23 cellular contexts compared by ENCODE assay signal in the genomic region with DNA sequence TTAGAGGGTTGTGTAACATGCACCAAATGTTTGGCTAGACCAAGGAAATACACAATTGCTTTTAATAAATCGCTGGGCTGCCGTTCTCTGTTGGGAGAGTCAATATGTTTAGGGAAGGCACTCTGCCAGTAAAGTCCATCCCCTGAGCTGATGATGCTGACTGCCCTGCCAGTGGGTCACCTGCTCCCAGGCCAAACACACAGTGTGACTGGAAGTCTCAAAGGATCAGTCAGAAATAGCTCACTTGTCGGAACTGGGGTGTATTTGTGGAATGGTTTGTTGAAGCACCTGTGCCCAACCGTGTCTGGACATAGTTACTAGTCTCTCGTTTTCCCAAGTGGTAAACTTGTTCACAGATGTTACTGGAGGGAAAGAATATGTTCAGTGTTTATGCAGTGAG. TPM values are rescaled to one million over a fixed set of nuclear protein-coding genes. Genes with fewer than 3 reads are reported as not detected.
DNase-seq lines count a peak whose midpoint lies in the region; ATAC-seq, FAIRE-seq and TF ChIP-seq lines count a peak whose summit lies in the region.
"Had no signal": no experiment of that assay in that cellular context is flagged by ENCODE, and none has a peak within 500 bp of the region (broad histone marks: within the 10 kb centered on the region; RNA-seq: fewer than 3 reads in every experiment).

No MANE protein-coding gene starts in this region.

- intact Hi-C loops in IMR-90 (cut with micrococcal nuclease) = no loop called here
- intact Hi-C loops in vagina (cut with DNase I) = no loop called here

- no peak overlapping the region for H3K56ac ChIP-seq in IMR-90 (ENCODE audit: extremely low read depth, insufficient read depth, low read length)

- no peaks in the 10 kb centered on the region for H3K79me1 ChIP-seq in IMR-90 (ENCODE audit: low read depth in 1 of 2, low read length in 2 of 2)

- WGBS in IMR-90 (ENCODE audit: extremely low coverage in 2 of 2, insufficient read length in 1 of 2), 2 experiments = 80% methylated on average over 4 of the region's 5 CpGs; no CpG with 5 or more reads in 1 of the 2 experiments
- 74 to 78% methylated on average over 5 of the region's 5 CpGs for WGBS in upper lobe of left lung, 2 donors

- BruUV-seq in IMR-90 (replicated peaks; lab: Mats Ljungman, UMichigan) = no TSS peak

- ATAC-seq in IMR-90 (ENCODE audit: low read depth) (no peak), upper lobe of left lung (ENCODE audit: low FRiP score in 2 of 2) (no peak)

- TF ChIP-seq RAD21 in IMR-90 (IDR thresholded peaks at IDR 0.05; ENCODE audit: low read length) = no peak

- H3K27ac ChIP-seq in IMR-90 (ENCODE audit: insufficient read depth, low read length) (no peak overlapping the region), osteoblast (ENCODE audit: low read depth, low read length) (no peak overlapping the region), vagina (peak overlapping the region; percentile 9), upper lobe of left lung (no peak overlapping the region)
- H3K27ac ChIP-seq: BLaER1, SJCRH30 had no signal

- no peak for TF ChIP-seq CTCF in IMR-90 (conservative IDR thresholded peaks at IDR 0.05; ENCODE audit: low read depth, low read length)
- TF ChIP-seq CTCF in bronchial epithelial cell (IDR thresholded peaks at IDR 0.05; ENCODE audit: insufficient read depth, low read length, severe bottlenecking) = no peak
- no peak for TF ChIP-seq CTCF in osteoblast (IDR thresholded peaks at IDR 0.05; ENCODE audit: extremely low read depth, low read depth, low read length)
- TF ChIP-seq CTCF in vagina (IDR thresholded peaks at IDR 0.05) = no peak
- no peak for TF ChIP-seq CTCF in upper lobe of left lung (IDR thresholded peaks at IDR 0.05)

- POLR2A ChIA-PET in IMR-90 (lab: Charles Lee; ENCODE audit: unreplicated experiment) = no interaction called here

- CTCF ChIA-PET in IMR-90 (lab: Yijun Ruan, JAX) = interaction anchor here (1.2 to 1.9 kb wide), 3 partner anchors 8 to 45 kb away, joined by 3 to 5 read pairs (median 3); no protein-coding TSS in a partner anchor

- H2BK5ac ChIP-seq in IMR-90 (ENCODE audit: low read depth, low read length, poor library complexity, severe bottlenecking) = no peak overlapping the region

- TF ChIP-seq POLR2A in IMR-90 (IDR thresholded peaks at IDR 0.05; ENCODE audit: low read depth, low read length) (no peak), vagina (IDR thresholded peaks at IDR 0.05) (no peak), upper lobe of left lung (IDR thresholded peaks at IDR 0.05) (no peak)

- FAIRE-seq in bronchial epithelial cell (lab: Jason Lieb, UNC) = peak; percentile 23
- FAIRE-seq: H54, RCC 7860 had no signal

- H3K36me3 ChIP-seq in IMR-90 (ENCODE audit: control insufficient read depth, insufficient read depth, low read length) (no peaks in the 10 kb centered on the region), bronchial epithelial cell (ENCODE audit: control insufficient read depth, insufficient read depth, low read length) (no peaks in the 10 kb centered on the region), osteoblast (ENCODE audit: insufficient read depth, low read length) (no peaks in the 10 kb centered on the region), vagina (no peaks in the 10 kb centered on the region), upper lobe of left lung (no peaks in the 10 kb centered on the region)
- H3K36me3 ChIP-seq: BLaER1, SJCRH30 had no signal

- H3K18ac ChIP-seq in IMR-90 (ENCODE audit: low read depth, low read length) = no peak overlapping the region

- peak overlapping the region; percentile 23; the same call in 1 of the 2 replicates for H2AK5ac ChIP-seq in IMR-90 (ENCODE audit: low read depth, low read length)

- H2AK9ac ChIP-seq in IMR-90 (replicated peaks; ENCODE audit: low read depth, low read length, poor library complexity) = no peak overlapping the region

- H3K23ac ChIP-seq in IMR-90 (ENCODE audit: low read depth, low read length) = no peak overlapping the region

- H2BK120ac ChIP-seq in IMR-90 (ENCODE audit: low read depth, low read length) = no peak overlapping the region

- DNase-seq in IMR-90 = no peak
- no peak for DNase-seq in bronchial epithelial cell (ENCODE audit: low read depth)
- DNase-seq in osteoblast (ENCODE audit: insufficient read length, low spot score, missing footprints) = no peak
- DNase-seq in vagina (ENCODE audit: extremely low spot score in 2 of 2) = no peak
- no peak for DNase-seq in HUDEP-2 (lab: John Stamatoyannopoulos, UW; ENCODE audit: unreplicated experiment in 76 of 76)
- DNase-seq in amniotic stem cell (lab: John Stamatoyannopoulos, UW) = no peak
- DNase-seq in upper lobe of left lung = no peak
- DNase-seq: CD4-positive, alpha-beta T cell; COR-L47; DMS79; KBM-7; MM.1S; NCI-H1092; NCI-H1436; NCI-H187 treated with DMSO at 0.1 percent for 48 hours; NCI-H226; NCI-H510A treated with DMSO at 0.1 percent for 48 hours; NCI-H82; SJCRH30 had no signal

- H3K4me2 ChIP-seq in IMR-90 (ENCODE audit: low read depth, low read length) = no peak overlapping the region
- H3K4me2 ChIP-seq in osteoblast (ENCODE audit: insufficient read depth, low read length) = no peak overlapping the region
- H3K4me2 ChIP-seq: BLaER1 had no signal

- H3K9me1 ChIP-seq in IMR-90 (ENCODE audit: insufficient read depth, low read length) = 0 out of 2 replicates have a peak, but pooled peaks cover 3% of the 10 kb centered on the region

- no peak overlapping the region for H4K5ac ChIP-seq in IMR-90 (ENCODE audit: low read depth, low read length)

- no peak overlapping the region for H3K9ac ChIP-seq in IMR-90 (ENCODE audit: low read depth, low read length)
- H3K9ac ChIP-seq: BLaER1 had no signal

- H3K4ac ChIP-seq in IMR-90 (ENCODE audit: low read depth, low read length) = no peak overlapping the region

- H4K20me1 ChIP-seq in IMR-90 (ENCODE audit: insufficient read depth, low read length) (no peaks in the 10 kb centered on the region), osteoblast (ENCODE audit: insufficient read depth, low read length) (no peaks in the 10 kb centered on the region)
- H4K20me1 ChIP-seq: BLaER1 had no signal

- H4K91ac ChIP-seq in IMR-90 (ENCODE audit: insufficient read depth, low read depth, low read length) = no peak overlapping the region

- no peak overlapping the region for H4K8ac ChIP-seq in IMR-90 (ENCODE audit: low read depth in 2 of 2, low read length in 2 of 2)

- H3K9me3 ChIP-seq in IMR-90 (ENCODE audit: control insufficient read depth, insufficient read depth, low read length) (no peaks in the 10 kb centered on the region), osteoblast (ENCODE audit: low read depth, low read length) (no peaks in the 10 kb centered on the region), vagina (no peaks in the 10 kb centered on the region), upper lobe of left lung (no peaks in the 10 kb centered on the region)
- H3K9me3 ChIP-seq: BLaER1, SJCRH30 had no signal

- H3K14ac ChIP-seq in IMR-90 (replicated peaks; ENCODE audit: low read depth, low read length) = 0 out of 2 replicates have a peak overlapping the region, but pooled peaks have one; percentile 28

- in situ Hi-C loops in IMR-90 (cut with MboI; ENCODE audit: low sequenced_read_pairs) = no loop called here

- TF ChIP-seq EP300 in upper lobe of left lung (IDR thresholded peaks at IDR 0.05) = no peak

- dilution Hi-C loops in IMR-90 (cut with HindIII; ENCODE audit: low sequenced_read_pairs, unreplicated experiment) = no loop called here

- H3K27me3 ChIP-seq in IMR-90 (ENCODE audit: control insufficient read depth, insufficient read depth, low read length) (no peaks in the 10 kb centered on the region), bronchial epithelial cell (ENCODE audit: control insufficient read depth, insufficient read depth, low read length) (no peaks in the 10 kb centered on the region), osteoblast (ENCODE audit: insufficient read depth, low read length) (no peaks in the 10 kb centered on the region), vagina (no peaks in the 10 kb centered on the region), upper lobe of left lung (no peaks in the 10 kb centered on the region)
- H3K27me3 ChIP-seq: BLaER1, SJCRH30 had no signal

- no peak overlapping the region for H2BK15ac ChIP-seq in IMR-90 (ENCODE audit: low read depth, low read length)

- H2AFZ ChIP-seq in IMR-90 (replicated peaks; ENCODE audit: low read length, poor library complexity) (no peak overlapping the region), osteoblast (ENCODE audit: low read length) (peak overlapping the region; percentile 49)

- no peaks in the 10 kb centered on the region for H3K79me2 ChIP-seq in osteoblast (ENCODE audit: insufficient read depth, low read length)

- no peak overlapping the region for H2BK20ac ChIP-seq in IMR-90 (ENCODE audit: low read depth, low read length)

- H3K4me1 ChIP-seq in IMR-90 (ENCODE audit: control insufficient read depth, insufficient read depth, low read length) (peaks cover 3% of the 10 kb centered on the region; the same call in 1 of the 2 replicates), osteoblast (ENCODE audit: insufficient read depth, low read length) (no peaks in the 10 kb centered on the region), vagina (peaks cover 7% of the 10 kb centered on the region), upper lobe of left lung (no peaks in the 10 kb centered on the region)
- H3K4me1 ChIP-seq: BLaER1, SJCRH30 had no signal

- H3K4me3 ChIP-seq in IMR-90 (ENCODE audit: insufficient read depth, low read depth, low read length) (no peak overlapping the region), bronchial epithelial cell (ENCODE audit: low read depth, low read length) (no peak overlapping the region), osteoblast (ENCODE audit: insufficient read depth, low read length) (no peak overlapping the region), vagina (no peak overlapping the region), upper lobe of left lung (no peak overlapping the region)
- H3K4me3 ChIP-seq: BLaER1, SJCRH30 had no signal

TF ChIP-seq in IMR-90, 13 proteins besides CTCF, POLR2A, EP300 and RAD21 (continues in another document):
- TF ChIP-seq RCOR1 (IDR thresholded peaks at IDR 0.05; ENCODE audit: insufficient replicate concordance, low read length) (no peak), SMC3 (IDR thresholded peaks at IDR 0.05; ENCODE audit: low read depth, low read length) (no peak)

RNA-seq across cellular contexts. Expression of a gene that starts 17.8 kb away (rescaled TPM):
- total RNA-seq in IMR-90 (2012; rRNA removed) (0.54 and 0.56 TPM in 2 replicates), bronchial epithelial cell (0.13 and 0.26 TPM in 2 replicates), osteoblast (0.29 and 0.72 TPM in 2 replicates), vagina (0.49 TPM), upper lobe of left lung (10 to 100 TPM in 1 of 6 donors, 1 to 10 TPM in 4, under 1 TPM in 1; 0.40 to 15.7 (median 2.4) TPM)
- 0.19 and 0.24 TPM in 2 replicates for polyA plus RNA-seq in IMR-90 (2012; rRNA removed)
- 0.02 and 0.13 TPM in 2 replicates for polyA plus RNA-seq in IMR-90 (2012; cell fraction: cytosol; rRNA removed)
- 0.15 and 0.34 TPM in 2 replicates for polyA plus RNA-seq in IMR-90 (2012; cell fraction: nucleus; rRNA removed; ENCODE audit: low replicate concordance)
- total RNA-seq: A673 had no signal

RNA-seq across cellular contexts. Expression of a gene that starts 33.5 kb away (rescaled TPM):
- 261 and 277 TPM in 2 replicates for total RNA-seq in IMR-90 (2012; rRNA removed)
- polyA plus RNA-seq in IMR-90 (2012; rRNA removed) = 662 and 737 TPM in 2 replicates
- polyA plus RNA-seq in IMR-90 (2012; cell fraction: cytosol; rRNA removed) = 844 and 1,071 TPM in 2 replicates
- polyA plus RNA-seq in IMR-90 (2012; cell fraction: nucleus; rRNA removed; ENCODE audit: low replicate concordance) = 528 and 743 TPM in 2 replicates
- total RNA-seq in bronchial epithelial cell = 1.4 and 1.8 TPM in 2 replicates
- 314 and 317 TPM in 2 replicates for total RNA-seq in osteoblast
- 38.8 TPM for total RNA-seq in vagina
- 10 to 100 TPM in 5 of 6 donors, 1 to 10 TPM in 1; 5.2 to 48.7 (median 23.9) TPM for total RNA-seq in upper lobe of left lung
